ENCODE assay signal across 10 cellular contexts in genomic region chr17:28317099-28317964, GRCh38. TPM values are rescaled to one million over a fixed set of nuclear protein-coding genes. Genes with fewer than 3 reads are reported as not detected.
DNase-seq lines count a peak whose midpoint lies in the region; ATAC-seq, FAIRE-seq and TF ChIP-seq lines count a peak whose summit lies in the region.
"Had no signal": no experiment of that assay in that cellular context is flagged by ENCODE, and none has a peak within 500 bp of the region (broad histone marks: within the 10 kb centered on the region; RNA-seq: fewer than 3 reads in every experiment).

No MANE protein-coding gene starts in this region.

- 69 to 79% methylated on average over 21 of the region's 21 CpGs for WGBS in pancreas, 2 donors

- peaks cover 47% of the 10 kb centered on the region for H3K79me2 ChIP-seq in Loucy (ENCODE audit: insufficient read depth, low read length)

- H3K4me1 Mint-ChIP-seq in T-helper 1 cell treated with Interleukin-12 subunit alpha and Interleukin-12 subunit beta and Interleukin-4 antibody, amounts not matched to agents 30 μg/mL and 1 μg/mL, for 36 hours (ENCODE audit: low read depth) = peaks cover 33% of the 10 kb centered on the region
- H3K4me1 Mint-ChIP-seq in brain = peaks cover 44% of the 10 kb centered on the region

- no peak for FAIRE-seq in pancreas (lab: Jason Lieb, UNC)
- FAIRE-seq: endothelial cell of umbilical vein had no signal

- no peaks in the 10 kb centered on the region for H3K9me2 ChIP-seq in Loucy (replicated peaks; ENCODE audit: low read depth, low read length)

- H4K20me1 ChIP-seq in Loucy (ENCODE audit: insufficient read depth, low read length, poor library complexity, severe bottlenecking) = peaks cover 30% of the 10 kb centered on the region

- peak overlapping the region; percentile 23 for H3K27ac Mint-ChIP-seq in T-helper 1 cell treated with Interleukin-12 subunit alpha and Interleukin-12 subunit beta and Interleukin-4 antibody, amounts not matched to agents 30 μg/mL and 1 μg/mL, for 36 hours
- H3K27ac Mint-ChIP-seq in brain = peak overlapping the region in 3 of 5 experiments; percentile 91 to 94 (median 93)

- intact Hi-C loops in pancreas (cut with DNase I) = no loop called here

- no peaks in the 10 kb centered on the region for H3K9me3 Mint-ChIP-seq in T-helper 1 cell treated with Interleukin-12 subunit alpha and Interleukin-12 subunit beta and Interleukin-4 antibody, amounts not matched to agents 30 μg/mL and 1 μg/mL, for 36 hours
- peaks cover 0 to 4% (median 0%) of the 10 kb centered on the region in 5 experiments for H3K9me3 Mint-ChIP-seq in brain

- peak overlapping the region; percentile 93 for H3K4me3 Mint-ChIP-seq in T-helper 1 cell treated with Interleukin-12 subunit alpha and Interleukin-12 subunit beta and Interleukin-4 antibody, amounts not matched to agents 30 μg/mL and 1 μg/mL, for 36 hours
- peak overlapping the region; percentile 88 to 99 (median 95) for H3K4me3 Mint-ChIP-seq in brain

- no peak overlapping the region for H2AFZ ChIP-seq in Loucy (ENCODE audit: low read length)

- peaks cover 18% of the 10 kb centered on the region for H3K27me3 Mint-ChIP-seq in T-helper 1 cell treated with Interleukin-12 subunit alpha and Interleukin-12 subunit beta and Interleukin-4 antibody, amounts not matched to agents 30 μg/mL and 1 μg/mL, for 36 hours (ENCODE audit: low read depth)
- H3K27me3 Mint-ChIP-seq in brain = peaks cover 10% of the 10 kb centered on the region

- H3K4me3 ChIP-seq in Loucy (ENCODE audit: low read length, poor library complexity, severe bottlenecking) = peak overlapping the region; percentile 98
- peak overlapping the region in 2 of 4 donors; percentile 75 to 80 for H3K4me3 ChIP-seq in pancreas

- peak overlapping the region; percentile 37 to 97 (median 90) for H3K27ac ChIP-seq in pancreas

- no peak for TF ChIP-seq CTCF in Loucy (conservative IDR thresholded peaks at IDR 0.05; ENCODE audit: low read length)
- TF ChIP-seq CTCF in brain (conservative IDR thresholded peaks at IDR 0.05) = no peak
- TF ChIP-seq CTCF in pancreas (IDR thresholded peaks at IDR 0.05) = no peak

- H3K4me1 ChIP-seq in Loucy (ENCODE audit: insufficient read depth, low read length, poor library complexity, severe bottlenecking) = peaks cover 43% of the 10 kb centered on the region
- peaks cover 14 to 18% (median 14%) of the 10 kb centered on the region in 3 donors for H3K4me1 ChIP-seq in pancreas

- H3K27me3 ChIP-seq in Loucy (ENCODE audit: insufficient read depth, low read length, poor library complexity, severe bottlenecking) (no peaks in the 10 kb centered on the region), pancreas (no peaks in the 10 kb centered on the region)

- H3K9me3 ChIP-seq in Loucy (ENCODE audit: insufficient read depth, low read depth, low read length) = no peaks in the 10 kb centered on the region
- no peaks in the 10 kb centered on the region for H3K9me3 ChIP-seq in pancreas

- ATAC-seq in pancreas (no peak), GM21529 (IDR thresholded peaks at IDR 0.05; ENCODE audit: unreplicated experiment) (no peak), GM21723 (IDR thresholded peaks at IDR 0.05; ENCODE audit: unreplicated experiment) (no peak)

- H3K36me3 ChIP-seq in Loucy (ENCODE audit: insufficient read depth, low read length) (no peaks in the 10 kb centered on the region), pancreas (no peaks in the 10 kb centered on the region)

- peaks cover 3% of the 10 kb centered on the region for H3F3A ChIP-seq in Loucy (ENCODE audit: low read depth)

- no peak for DNase-seq in T-helper 1 cell
- DNase-seq in pancreas = no peak
- DNase-seq in GM19240 (ENCODE audit: insufficient read length, low spot score) = no peak
- DNase-seq: NCI-H187 treated with DMSO at 0.1 percent for 48 hours had no signal

- H3K9ac ChIP-seq in Loucy (ENCODE audit: low read depth, low read length, poor library complexity, severe bottlenecking) = peak overlapping the region; percentile 98

- H3K36me3 Mint-ChIP-seq in T-helper 1 cell treated with Interleukin-12 subunit alpha and Interleukin-12 subunit beta and Interleukin-4 antibody, amounts not matched to agents 30 μg/mL and 1 μg/mL, for 36 hours (ENCODE audit: low read depth) = peaks cover 3% of the 10 kb centered on the region
- peaks cover 12% of the 10 kb centered on the region for H3K36me3 Mint-ChIP-seq in brain

- H3K4me2 ChIP-seq in Loucy (ENCODE audit: low read depth, low read length, poor library complexity, severe bottlenecking) = peak overlapping the region; percentile 97

RNA-seq across cellular contexts. Expression of gene TMEM97, which starts 1.7 kb away (rescaled TPM):
- polyA plus RNA-seq in brain (ENCODE audit: insufficient read depth, low read depth, low replicate concordance) = 54.3 TPM
- 100 to 1,000 TPM in 4 of 6 donors, 10 to 100 TPM in 2; 73.9 to 129 (median 113) TPM for total RNA-seq in pancreas
- polyA plus RNA-seq in pancreas = 10 to 100 TPM; 13.1 to 17.2 TPM

RNA-seq across cellular contexts. Expression of gene IFT20, which starts 17.9 kb away (rescaled TPM):
- polyA plus RNA-seq in brain (ENCODE audit: insufficient read depth, low read depth, low replicate concordance) (27.7 TPM), pancreas (10 to 100 TPM; 65.8 to 79.0 TPM)
- 10 to 100 TPM; 42.3 to 52.4 (median 48.0) TPM for total RNA-seq in pancreas

RNA-seq across cellular contexts. Expression of gene TNFAIP1, which starts 18.2 kb away (rescaled TPM):
- polyA plus RNA-seq in brain (ENCODE audit: insufficient read depth, low read depth, low replicate concordance) = 43.1 TPM
- total RNA-seq in pancreas = 10 to 100 TPM; 20.8 to 56.8 (median 31.8) TPM
- polyA plus RNA-seq in pancreas = 10 to 100 TPM; 11.5 to 16.8 TPM

RNA-seq across cellular contexts. Expression of gene POLDIP2, which starts 40.0 kb away (rescaled TPM):
- polyA plus RNA-seq in brain (ENCODE audit: insufficient read depth, low read depth, low replicate concordance) (111 TPM), pancreas (10 to 100 TPM; 28.3 to 41.0 TPM)
- 10 to 100 TPM; 40.7 to 51.2 (median 42.5) TPM for total RNA-seq in pancreas

RNA-seq across cellular contexts. Expression of gene SEBOX, which starts 47.7 kb away (rescaled TPM):
- polyA plus RNA-seq in brain (ENCODE audit: insufficient read depth, low read depth, low replicate concordance) = not detected
- not detected for total RNA-seq in pancreas
- polyA plus RNA-seq in pancreas = not detected
- total RNA-seq: endothelial cell of umbilical vein had no signal
- polyA plus RNA-seq: endothelial cell of umbilical vein had no signal
